In genomic region chr4:47809654-47810203, GRCh38 we compare ENCODE assay signal across 23 cellular contexts.
"Had no signal": no experiment of that assay in that cellular context is flagged by ENCODE, and none has a peak within 500 bp of the region (broad histone marks: within the 10 kb centered on the region; RNA-seq: fewer than 3 reads in every experiment).

No MANE protein-coding gene starts in this region.

- ATAC-seq: naive thymus-derived CD4-positive, alpha-beta T cell; natural killer cell; psoas muscle; right cardiac atrium; right lobe of liver; stimulated activated effector memory CD8-positive, alpha-beta T cell treated with anti-CD3 and anti-CD28 coated beads, Interleukin-12 subunit alpha, Interleukin-12 subunit beta, amount 100 ng/mL, for 72 hours; stimulated activated naive B cell treated with anti-CD40 and anti-IgM and Interleukin-4, amounts not matched to agents 10 μg/mL and 1 μg/mL and 100 μg/mL, for 72 hours had no signal

- H3K36me3 ChIP-seq: neural progenitor cell, ovary, right lobe of liver, sigmoid colon, stomach, thoracic aorta, thyroid gland, tibial nerve, vagina had no signal

- H2AFZ ChIP-seq: neural progenitor cell, parathyroid adenoma had no signal

- H3K4me2 ChIP-seq: neural progenitor cell had no signal

- H3K4me3 ChIP-seq: neural progenitor cell, ovary, psoas muscle, right lobe of liver, sigmoid colon, stomach, thoracic aorta, thyroid gland, tibial nerve, vagina had no signal

- H3K79me2 ChIP-seq: parathyroid adenoma had no signal

- H3K27ac ChIP-seq: neural progenitor cell, ovary, parathyroid adenoma, psoas muscle, right lobe of liver, sigmoid colon, stomach, thoracic aorta, thyroid gland, tibial nerve, vagina had no signal

- H3K27me3 ChIP-seq: neural progenitor cell, ovary, right lobe of liver, sigmoid colon, stomach, thyroid gland, tibial nerve, vagina had no signal

- H3K9ac ChIP-seq: neural progenitor cell, parathyroid adenoma had no signal

- DNase-seq: naive thymus-derived CD4-positive, alpha-beta T cell; natural killer cell; occipital lobe; ovary; posterior cingulate gyrus; psoas muscle; right cardiac atrium; right lobe of liver; sigmoid colon; stimulated activated CD4-positive, alpha-beta T cell treated with anti-CD3 and anti-CD28 coated beads, Interleukin-15, amount 100 ng/mL, for 24 hours; stimulated activated CD4-positive, alpha-beta T cell treated with anti-CD3 and anti-CD28 coated beads, Interleukin-2, amount 100 ng/mL, for 24 hours; stimulated activated CD4-positive, alpha-beta T cell treated with anti-CD3 and anti-CD28 coated beads, Interleukin-2, amount 100 ng/mL, for 48 hours; stimulated activated CD4-positive, alpha-beta T cell treated with anti-CD3 and anti-CD28 coated beads, Interleukin-4, amount 100 ng/mL, for 24 hours; stimulated activated naive B cell treated with anti-CD40 and anti-IgM and Interleukin-4, amounts not matched to agents 10 μg/mL and 1 μg/mL and 100 μg/mL, for 72 hours; stimulated activated naive CD4-positive, alpha-beta T cell treated with Interleukin-2 at 50 U/mL for 16 hours; stomach; thyroid gland had no signal

- H3K9me3 ChIP-seq: ovary, psoas muscle, right lobe of liver, sigmoid colon, stomach, thoracic aorta, thyroid gland, tibial nerve, vagina had no signal

- H3K4me1 ChIP-seq: neural progenitor cell, parathyroid adenoma, psoas muscle, right lobe of liver, sigmoid colon, stomach, thyroid gland, tibial nerve, vagina had no signal
